In the genomic region with DNA sequence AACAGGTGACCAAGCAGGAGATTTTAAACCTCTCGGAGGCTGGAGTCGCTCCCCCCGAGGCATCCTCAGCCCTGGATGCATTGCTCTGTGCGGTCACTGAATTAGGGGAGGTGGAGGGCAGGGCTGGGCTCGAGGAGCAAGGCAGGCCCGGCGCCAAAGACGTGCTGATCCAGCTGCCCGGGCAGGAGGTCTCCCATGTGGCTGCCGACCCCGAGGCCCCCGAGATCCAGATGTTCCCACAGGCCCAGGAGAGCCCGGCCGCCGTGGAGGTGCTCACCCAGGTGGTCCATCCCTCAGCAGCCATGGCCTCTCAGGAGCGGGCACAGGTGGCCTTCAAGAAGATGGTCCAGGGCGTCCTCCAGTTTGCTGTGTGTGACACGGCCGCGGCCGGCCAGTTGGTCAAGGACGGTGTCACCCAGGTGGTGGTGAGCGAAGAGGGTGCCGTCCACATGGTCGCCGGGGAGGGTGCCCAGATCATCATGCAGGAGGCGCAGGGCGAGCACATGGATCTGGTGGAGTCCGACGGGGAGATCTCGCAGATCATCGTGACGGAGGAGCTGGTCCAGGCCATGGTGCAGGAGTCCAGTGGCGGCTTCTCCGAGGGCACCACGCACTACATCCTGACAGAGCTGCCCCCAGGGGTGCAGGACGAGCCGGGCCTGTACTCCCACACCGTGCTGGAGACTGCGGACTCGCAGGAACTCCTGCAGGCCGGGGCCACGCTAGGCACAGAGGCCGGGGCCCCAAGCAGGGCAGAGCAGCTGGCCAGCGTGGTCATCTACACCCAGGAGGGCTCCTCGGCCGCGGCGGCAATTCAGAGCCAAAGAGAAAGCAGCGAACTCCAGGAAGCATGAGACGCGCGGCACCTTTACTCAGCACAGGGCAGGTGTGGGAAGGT, we compare ENCODE assay signal across 21 cellular contexts.
A peak's percentile ranks its signal among the peaks of the same experiment; 100 is the strongest.
DNase-seq lines count a peak whose midpoint lies in the region; ATAC-seq and TF ChIP-seq lines count a peak whose summit lies in the region.
"Had no signal": no experiment of that assay in that cellular context is flagged by ENCODE, and none has a peak within 500 bp of the region (broad histone marks: within the 10 kb centered on the region; RNA-seq: fewer than 3 reads in every experiment).

No MANE protein-coding gene starts in this region.

- peaks cover 8 to 20% (median 19%) of the 10 kb centered on the region in 3 donors for H3K36me3 Mint-ChIP-seq in immature natural killer cell
- H3K36me3 Mint-ChIP-seq in activated T-helper 2 cell treated with anti-CD3 and anti-CD28 coated beads, Interferon-gamma antibody, Interleukin-2, Interleukin-4, amounts not matched to agents 10 μg/mL and 5 μg/mL and 100 μg/mL, durations not matched to agents 14 hours and 24 hours and 36 hours (ENCODE audit: low read depth) = no peaks in the 10 kb centered on the region

- no peak overlapping the region for H3K4me3 Mint-ChIP-seq in immature natural killer cell
- no peak overlapping the region for H3K4me3 Mint-ChIP-seq in activated T-helper 2 cell treated with anti-CD3 and anti-CD28 coated beads, Interferon-gamma antibody, Interleukin-2, Interleukin-4, amounts not matched to agents 10 μg/mL and 5 μg/mL and 100 μg/mL, durations not matched to agents 14 hours and 24 hours and 36 hours (ENCODE audit: low read depth)
- H3K4me3 Mint-ChIP-seq: CD4-positive, alpha-beta T cell; GM23338; HFFc6 had no signal

- peaks cover 0 to 9% (median 1%) of the 10 kb centered on the region in 3 donors for H3K27me3 Mint-ChIP-seq in immature natural killer cell (ENCODE audit: low read depth in 3 of 3)
- H3K27me3 Mint-ChIP-seq in activated T-helper 2 cell treated with anti-CD3 and anti-CD28 coated beads, Interferon-gamma antibody, Interleukin-2, Interleukin-4, amounts not matched to agents 10 μg/mL and 5 μg/mL and 100 μg/mL, durations not matched to agents 14 hours and 24 hours and 36 hours (ENCODE audit: low read depth) = no peaks in the 10 kb centered on the region
- H3K27me3 Mint-ChIP-seq: CD4-positive, alpha-beta T cell had no signal

- DNase-seq in cardiac septum (ENCODE audit: low spot score) = peak; percentile 44
- DNase-seq in left ventricle myocardium inferior = no peak
- peak; percentile 86 for DNase-seq in mesenteric fat pad (ENCODE audit: low spot score)
- no peak for DNase-seq in stimulated activated naive CD8-positive, alpha-beta T cell treated with anti-CD3 and anti-CD28 coated beads, Interleukin-15, Interleukin-2, amounts not matched to agents 100 U/mL and 50 U/mL, for 24 hours
- DNase-seq in immature natural killer cell = no peak
- DNase-seq in SK-N-DZ (ENCODE audit: low spot score) = no peak
- DNase-seq in activated T-helper 2 cell treated with anti-CD3 and anti-CD28 coated beads, Interferon-gamma antibody, Interleukin-2, Interleukin-4, amounts not matched to agents 10 μg/mL and 5 μg/mL and 100 μg/mL, durations not matched to agents 14 hours and 24 hours and 36 hours (ENCODE audit: low spot score) = no peak
- DNase-seq: AML-193; Caco-2; CD4-positive, alpha-beta T cell; DMS153; DMS79; GDM1; H7; HFFc6 had no signal

- peak; percentile 26 for ATAC-seq in stimulated activated naive CD8-positive, alpha-beta T cell treated with anti-CD3 and anti-CD28 coated beads, Interleukin-15, Interleukin-2, amounts not matched to agents 100 U/mL and 50 U/mL, for 24 hours
- ATAC-seq in GM19351 (IDR thresholded peaks at IDR 0.05; ENCODE audit: unreplicated experiment) = no peak
- ATAC-seq: A549, GM23338, HCT116 had no signal

- intact Hi-C loops in cardiac septum (cut with DNase I) (no loop called here), left ventricle myocardium inferior (cut with micrococcal nuclease) (no loop called here)
- intact Hi-C loops in activated T-helper 2 cell treated with anti-CD3 and anti-CD28 coated beads, Interferon-gamma antibody, Interleukin-2, Interleukin-4, amounts not matched to agents 10 μg/mL and 5 μg/mL and 100 μg/mL, durations not matched to agents 14 hours and 24 hours and 36 hours (cut with micrococcal nuclease) = no loop called here

- TF ChIP-seq CTCF in left ventricle myocardium inferior (IDR thresholded peaks at IDR 0.05; ENCODE audit: borderline replicate concordance) = no peak

- H3K4me1 ChIP-seq in left ventricle myocardium inferior = no peaks in the 10 kb centered on the region
- H3K4me1 ChIP-seq: A549, Caco-2 had no signal

- H3K36me3 ChIP-seq in left ventricle myocardium inferior = peaks cover 44% of the 10 kb centered on the region

- H3K9me3 Mint-ChIP-seq in immature natural killer cell = peaks cover 0 to 2% (median 0%) of the 10 kb centered on the region in 6 donors
- no peaks in the 10 kb centered on the region for H3K9me3 Mint-ChIP-seq in activated T-helper 2 cell treated with anti-CD3 and anti-CD28 coated beads, Interferon-gamma antibody, Interleukin-2, Interleukin-4, amounts not matched to agents 10 μg/mL and 5 μg/mL and 100 μg/mL, durations not matched to agents 14 hours and 24 hours and 36 hours
- H3K9me3 Mint-ChIP-seq: CD4-positive, alpha-beta T cell; GM23338; HFFc6 had no signal

- H3K4me1 Mint-ChIP-seq in immature natural killer cell = no peaks in the 10 kb centered on the region
- peaks cover 2% of the 10 kb centered on the region for H3K4me1 Mint-ChIP-seq in activated T-helper 2 cell treated with anti-CD3 and anti-CD28 coated beads, Interferon-gamma antibody, Interleukin-2, Interleukin-4, amounts not matched to agents 10 μg/mL and 5 μg/mL and 100 μg/mL, durations not matched to agents 14 hours and 24 hours and 36 hours (ENCODE audit: low read depth)

- no peak overlapping the region for H3K4me3 ChIP-seq in left ventricle myocardium inferior
- H3K4me3 ChIP-seq: A549, GM23338 had no signal

- no peak overlapping the region for H3K27ac ChIP-seq in left ventricle myocardium inferior (replicated peaks)
- H3K27ac ChIP-seq: 22Rv1, A549, C4-2B had no signal

- H3K27me3 ChIP-seq in left ventricle myocardium inferior (ENCODE audit: low read depth) = no peaks in the 10 kb centered on the region

- no peaks in the 10 kb centered on the region for H3K9me3 ChIP-seq in left ventricle myocardium inferior (replicated peaks)
- H3K9me3 ChIP-seq: A549, Caco-2 had no signal

- no peak overlapping the region for H3K27ac Mint-ChIP-seq in immature natural killer cell
- H3K27ac Mint-ChIP-seq in activated T-helper 2 cell treated with anti-CD3 and anti-CD28 coated beads, Interferon-gamma antibody, Interleukin-2, Interleukin-4, amounts not matched to agents 10 μg/mL and 5 μg/mL and 100 μg/mL, durations not matched to agents 14 hours and 24 hours and 36 hours = no peak overlapping the region
- H3K27ac Mint-ChIP-seq: CD4-positive, alpha-beta T cell; GM23338; HFFc6 had no signal

Comparison
In these comparisons a context has a peak if more than half of its experiments do, and no peak if none do; other contexts are left out.
1. DNase-seq: peak in cardiac septum (single experiment) and mesenteric fat pad (single experiment); none in left ventricle myocardium inferior (single experiment), stimulated activated naive CD8-positive, alpha-beta T cell treated with anti-CD3 and anti-CD28 coated beads, Interleukin-15, Interleukin-2, amounts not matched to agents 100 U/mL and 50 U/mL, for 24 hours (single experiment), immature natural killer cell (0 of 3), SK-N-DZ (single experiment) and activated T-helper 2 cell treated with anti-CD3 and anti-CD28 coated beads, Interferon-gamma antibody, Interleukin-2, Interleukin-4, amounts not matched to agents 10 μg/mL and 5 μg/mL and 100 μg/mL, durations not matched to agents 14 hours and 24 hours and 36 hours (single experiment).